In the genomic region with DNA sequence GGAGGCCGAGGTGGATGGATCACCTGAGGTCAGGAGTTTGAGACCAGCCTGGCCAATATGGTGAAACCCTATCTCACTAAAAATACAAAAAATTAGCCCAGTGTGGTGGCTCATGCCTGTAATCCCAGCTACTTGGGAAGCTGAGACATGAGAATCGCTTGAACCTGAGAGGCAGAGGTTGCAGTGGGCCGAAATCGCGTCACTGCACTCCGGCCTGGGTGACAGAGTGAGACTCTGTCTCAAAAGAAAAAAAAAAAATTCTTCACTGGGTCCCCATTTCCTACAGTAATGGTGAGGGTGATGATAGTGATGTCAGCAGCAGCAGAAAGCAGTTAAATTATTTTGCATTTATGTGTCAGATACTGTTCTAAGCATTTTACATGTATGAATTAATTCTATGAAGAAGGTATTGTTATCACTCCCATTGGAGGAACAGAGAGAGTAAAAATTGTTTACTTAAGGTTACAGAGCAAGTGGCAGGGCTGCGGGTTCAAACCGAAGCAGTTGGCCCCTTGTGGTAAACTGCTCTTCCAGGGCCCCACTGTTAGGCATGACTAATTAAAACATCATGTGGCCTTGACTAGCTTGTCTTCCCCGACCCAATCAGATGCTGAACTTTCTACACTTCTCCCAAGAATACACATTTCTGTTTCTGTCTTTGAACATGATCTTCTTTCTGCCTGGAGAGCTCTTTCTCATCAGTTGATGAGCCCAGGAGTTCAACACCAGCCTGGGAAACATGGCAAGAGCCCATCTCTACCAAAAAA, we compare ENCODE assay signal across 10 cellular contexts. TPM values are rescaled to one million over a fixed set of nuclear protein-coding genes. Genes with fewer than 3 reads are reported as not detected.
DNase-seq lines count a peak whose midpoint lies in the region; ATAC-seq and TF ChIP-seq lines count a peak whose summit lies in the region.
"Had no signal": no experiment of that assay in that cellular context is flagged by ENCODE, and none has a peak within 500 bp of the region (broad histone marks: within the 10 kb centered on the region; RNA-seq: fewer than 3 reads in every experiment).

No MANE protein-coding gene starts in this region.

- peaks cover 47% of the 10 kb centered on the region for H3K36me3 Mint-ChIP-seq in CD4-positive, CD25-positive, alpha-beta regulatory T cell
- peaks cover 71% of the 10 kb centered on the region for H3K36me3 Mint-ChIP-seq in GM23338 (ENCODE audit: low read depth)
- H3K36me3 Mint-ChIP-seq in T-helper 2 cell treated with Interferon-gamma antibody and Interleukin-4, amounts not matched to agents 5 μg/mL and 100 μg/mL, for 36 hours (ENCODE audit: low read depth), result peaks cover 49% of the 10 kb centered on the region
- H3K36me3 Mint-ChIP-seq in chondrocyte (ENCODE audit: low read depth), result peaks cover 31% of the 10 kb centered on the region

- no peak overlapping the region for H3K4me2 ChIP-seq in GM23338

- no peaks in the 10 kb centered on the region; the same call in 1 of the 2 replicates for H4K20me1 ChIP-seq in GM23338 (replicated peaks; ENCODE audit: insufficient read depth)

- H3K79me2 ChIP-seq in GM23338 (replicated peaks; ENCODE audit: insufficient read depth), result peaks cover 4% of the 10 kb centered on the region

- WGBS in right cardiac atrium, result 91% methylated on average over 9 of the region's 9 CpGs

- TF ChIP-seq CTCF in GM23338 (conservative IDR thresholded peaks at IDR 0.05; ENCODE audit: low read depth in 2 of 2), result no peak
- no peak for TF ChIP-seq CTCF in fibroblast of mammary gland (conservative IDR thresholded peaks at IDR 0.05; ENCODE audit: control insufficient read depth, insufficient read depth, low read depth, low read length)
- no peak for TF ChIP-seq CTCF in chondrocyte (IDR thresholded peaks at IDR 0.05)

- no peak overlapping the region for H3K4me3 ChIP-seq in CD4-positive, CD25-positive, alpha-beta regulatory T cell (ENCODE audit: low read depth, low read length)
- no peak overlapping the region for H3K4me3 ChIP-seq in GM23338
- no peak overlapping the region for H3K4me3 ChIP-seq in fibroblast of mammary gland (ENCODE audit: control insufficient read depth, low read depth, low read length)
- no peak overlapping the region for H3K4me3 ChIP-seq in right cardiac atrium (ENCODE audit: low read length)

- peaks cover 62% of the 10 kb centered on the region for H3K36me3 ChIP-seq in CD4-positive, CD25-positive, alpha-beta regulatory T cell (ENCODE audit: control insufficient read depth, insufficient read depth, low read length)
- H3K36me3 ChIP-seq in GM23338 (ENCODE audit: insufficient read depth), result peaks cover 22% of the 10 kb centered on the region

- H3K9me3 Mint-ChIP-seq in CD4-positive, CD25-positive, alpha-beta regulatory T cell, result peaks cover 0 to 1% (median 0%) of the 10 kb centered on the region in 7 donors
- H3K9me3 Mint-ChIP-seq in GM23338 (no peaks in the 10 kb centered on the region), chondrocyte (ENCODE audit: low read depth) (no peaks in the 10 kb centered on the region)
- H3K9me3 Mint-ChIP-seq in T-helper 2 cell treated with Interferon-gamma antibody and Interleukin-4, amounts not matched to agents 5 μg/mL and 100 μg/mL, for 36 hours, result no peaks in the 10 kb centered on the region

- no peaks in the 10 kb centered on the region for H3K27me3 Mint-ChIP-seq in CD4-positive, CD25-positive, alpha-beta regulatory T cell
- H3K27me3 Mint-ChIP-seq in GM23338 (ENCODE audit: insufficient read depth, low read depth, poor library complexity) (peaks cover 3% of the 10 kb centered on the region), chondrocyte (ENCODE audit: low read depth) (no peaks in the 10 kb centered on the region)
- H3K27me3 Mint-ChIP-seq in T-helper 2 cell treated with Interferon-gamma antibody and Interleukin-4, amounts not matched to agents 5 μg/mL and 100 μg/mL, for 36 hours (ENCODE audit: low read depth), result no peaks in the 10 kb centered on the region

- no peaks in the 10 kb centered on the region for H3K27me3 ChIP-seq in CD4-positive, CD25-positive, alpha-beta regulatory T cell (ENCODE audit: control insufficient read depth, insufficient read depth, low read length)
- H3K27me3 ChIP-seq in GM23338 (ENCODE audit: insufficient read depth), result no peaks in the 10 kb centered on the region
- H3K27me3 ChIP-seq in right cardiac atrium (ENCODE audit: control insufficient read depth, insufficient read depth), result no peaks in the 10 kb centered on the region

- H2AFZ ChIP-seq in GM23338, result no peak overlapping the region

- H3K4me1 ChIP-seq in CD4-positive, CD25-positive, alpha-beta regulatory T cell (ENCODE audit: control insufficient read depth, insufficient read depth, low read length, poor library complexity, severe bottlenecking), result peaks cover 13% of the 10 kb centered on the region
- H3K4me1 ChIP-seq in GM23338 (ENCODE audit: insufficient read depth) (peaks cover 6% of the 10 kb centered on the region; the same call in 1 of the 2 replicates), right cardiac atrium (ENCODE audit: control insufficient read depth, insufficient read depth, low read length) (peaks cover 6% of the 10 kb centered on the region)

- peak in 1 of 3 donors; percentile 71 for DNase-seq in CD4-positive, CD25-positive, alpha-beta regulatory T cell
- DNase-seq in GM23338 (ENCODE audit: low spot score) (no peak), fibroblast of mammary gland (ENCODE audit: low read depth) (peak; percentile 58), GOT3 (lab: John Stamatoyannopoulos, UW) (no peak), right cardiac atrium (no peak), chondrocyte (ENCODE audit: low spot score) (no peak)
- DNase-seq in T-helper 2 cell treated with Interferon-gamma antibody and Interleukin-4, amounts not matched to agents 5 μg/mL and 100 μg/mL, for 36 hours (ENCODE audit: low spot score), result peak; percentile 76
- DNase-seq: hippocampal formation, nucleus accumbens had no signal

- intact Hi-C loops in right cardiac atrium (cut with DNase I), result no loop called here

- H3K9me2 ChIP-seq in GM23338 (ENCODE audit: insufficient read depth), result no peaks in the 10 kb centered on the region

- peaks cover 9% of the 10 kb centered on the region for H3F3A ChIP-seq in GM23338 (replicated peaks; ENCODE audit: low read depth)

- no peaks in the 10 kb centered on the region for H3K9me3 ChIP-seq in CD4-positive, CD25-positive, alpha-beta regulatory T cell (ENCODE audit: control insufficient read depth in 2 of 2, low read length in 2 of 2)
- H3K9me3 ChIP-seq in right cardiac atrium (ENCODE audit: control insufficient read depth, low read length), result no peaks in the 10 kb centered on the region

- peak; percentile 68 for ATAC-seq in CD4-positive, CD25-positive, alpha-beta regulatory T cell (ENCODE audit: low read depth in 2 of 2)
- ATAC-seq in GM23338, result no peak
- no peak for ATAC-seq in right cardiac atrium
- ATAC-seq in GM19035 (IDR thresholded peaks at IDR 0.05; ENCODE audit: unreplicated experiment), result no peak

- no peak overlapping the region for H3K27ac ChIP-seq in CD4-positive, CD25-positive, alpha-beta regulatory T cell (ENCODE audit: insufficient read depth, low read length, poor library complexity, severe bottlenecking)
- no peak overlapping the region for H3K27ac ChIP-seq in GM23338 (ENCODE audit: low read depth)
- H3K27ac ChIP-seq in right cardiac atrium (ENCODE audit: low read length), result no peak overlapping the region

- no peak overlapping the region for H3K4me3 Mint-ChIP-seq in CD4-positive, CD25-positive, alpha-beta regulatory T cell
- H3K4me3 Mint-ChIP-seq in GM23338 (no peak overlapping the region), chondrocyte (ENCODE audit: unreplicated experiment) (no peak overlapping the region)
- H3K4me3 Mint-ChIP-seq in T-helper 2 cell treated with Interferon-gamma antibody and Interleukin-4, amounts not matched to agents 5 μg/mL and 100 μg/mL, for 36 hours, result peak overlapping the region; percentile 63

- peak overlapping the region; percentile 33 to 66 (median 45) for H3K27ac Mint-ChIP-seq in CD4-positive, CD25-positive, alpha-beta regulatory T cell
- H3K27ac Mint-ChIP-seq in GM23338 (peak overlapping the region; percentile 45), chondrocyte (ENCODE audit: unreplicated experiment) (no peak overlapping the region)
- H3K27ac Mint-ChIP-seq in T-helper 2 cell treated with Interferon-gamma antibody and Interleukin-4, amounts not matched to agents 5 μg/mL and 100 μg/mL, for 36 hours, result peak overlapping the region; percentile 86

- peaks cover 19 to 40% (median 29%) of the 10 kb centered on the region in 4 donors for H3K4me1 Mint-ChIP-seq in CD4-positive, CD25-positive, alpha-beta regulatory T cell
- H3K4me1 Mint-ChIP-seq in GM23338, result peaks cover 16% of the 10 kb centered on the region; the same call in 2 of the 3 replicates
- peaks cover 50% of the 10 kb centered on the region for H3K4me1 Mint-ChIP-seq in T-helper 2 cell treated with Interferon-gamma antibody and Interleukin-4, amounts not matched to agents 5 μg/mL and 100 μg/mL, for 36 hours (ENCODE audit: low read depth)
- H3K4me1 Mint-ChIP-seq in chondrocyte (ENCODE audit: low read depth), result peaks cover 25% of the 10 kb centered on the region

TF ChIP-seq in GM23338, 12 proteins besides CTCF, POLR2A, EP300 and RAD21 (continues in another document):
- no peak for TF ChIP-seq ZNF331 (CRISPR knock-in tag; IDR thresholded peaks at IDR 0.05; ENCODE audit: low read depth)
- no peak for TF ChIP-seq NANOG (IDR thresholded peaks at IDR 0.05; ENCODE audit: borderline replicate concordance)
- no peak for TF ChIP-seq JUNB (IDR thresholded peaks at IDR 0.05; ENCODE audit: unreplicated experiment)

RNA-seq across cellular contexts. Expression of a gene that starts 45.8 kb away (rescaled TPM):
- 262 TPM for total RNA-seq in CD4-positive, CD25-positive, alpha-beta regulatory T cell
- 100 to 1,000 TPM; 100 to 125 (median 118) TPM for polyA plus RNA-seq in CD4-positive, CD25-positive, alpha-beta regulatory T cell
- total RNA-seq in GM23338 (2014; rRNA removed; shearing (Covaris generic)), result 78.0 and 83.2 TPM in 2 replicates
- polyA plus RNA-seq in GM23338 (2016; fragmentation: Nextera tagmentation; extraction: Ambion mirVana), result 41.7 and 49.5 TPM in 2 replicates
- 100 to 1,000 TPM; 100 to 192 (median 105) TPM for total RNA-seq in right cardiac atrium
- polyA plus RNA-seq in right cardiac atrium, result 46.9 TPM
- total RNA-seq in chondrocyte, result 164 to 203 TPM (median 164 TPM) in 3 replicates

RNA-seq across cellular contexts. Expression of a gene that starts 54.1 kb away (rescaled TPM):
- 177 TPM for total RNA-seq in CD4-positive, CD25-positive, alpha-beta regulatory T cell
- polyA plus RNA-seq in CD4-positive, CD25-positive, alpha-beta regulatory T cell, result 10 to 100 TPM; 71.1 to 90.9 (median 76.7) TPM
- total RNA-seq in GM23338 (2014; rRNA removed; shearing (Covaris generic)), result 14.6 and 18.1 TPM in 2 replicates
- polyA plus RNA-seq in GM23338 (2016; fragmentation: Nextera tagmentation; extraction: Ambion mirVana), result 2.3 and 2.4 TPM in 2 replicates
- total RNA-seq in right cardiac atrium, result 10 to 100 TPM; 20.8 to 30.5 (median 23.3) TPM
- polyA plus RNA-seq in right cardiac atrium, result 8.1 TPM
- 12.2 to 17.6 TPM (median 14.3 TPM) in 3 replicates for total RNA-seq in chondrocyte

Comparison
In these comparisons a context has a peak if more than half of its experiments do, and no peak if none do; other contexts are left out.
1. ATAC-seq: peak in CD4-positive, CD25-positive, alpha-beta regulatory T cell (2 of 2); none in GM23338 (single experiment), right cardiac atrium (0 of 2) and GM19035 (single experiment).
2. DNase-seq: peak in T-helper 2 cell treated with Interferon-gamma antibody and Interleukin-4, amounts not matched to agents 5 μg/mL and 100 μg/mL, for 36 hours (single experiment) and fibroblast of mammary gland (single experiment); none in GM23338 (single experiment), GOT3 (single experiment), right cardiac atrium (0 of 3) and chondrocyte (single experiment).